Comparison of ENCODE assay signal across 8 cellular contexts in genomic region chr1:226063362-226064167, GRCh38. TPM values are rescaled to one million over a fixed set of nuclear protein-coding genes. Genes with fewer than 3 reads are reported as not detected.
DNase-seq lines count a peak whose midpoint lies in the region; ATAC-seq and TF ChIP-seq lines count a peak whose summit lies in the region.

No MANE protein-coding gene starts in this region.

- H3K4me3 ChIP-seq in MM.1S (ENCODE audit: low read length) (peak overlapping the region; percentile 81), lower lobe of right lung (peak overlapping the region; percentile 73)

- H3K4me1 ChIP-seq in MM.1S (ENCODE audit: low read length) (peaks cover 20% of the 10 kb centered on the region), lower lobe of right lung (peaks cover 57% of the 10 kb centered on the region)

- H3K4me2 ChIP-seq in MM.1S (ENCODE audit: low read depth, low read length) = peak overlapping the region; percentile 45; the same call in 1 of the 2 replicates

- no peak for TF ChIP-seq CTCF in MM.1S (IDR thresholded peaks at IDR 0.05; ENCODE audit: low read length)
- no peak for TF ChIP-seq CTCF in lower lobe of right lung (IDR thresholded peaks at IDR 0.05)

- peak; percentile 7 for ATAC-seq in GM21619 (IDR thresholded peaks at IDR 0.05; ENCODE audit: unreplicated experiment)
- peak in 1 of 2 donors; percentile 4 for ATAC-seq in lower lobe of right lung
- no peak for ATAC-seq in GM18870 (IDR thresholded peaks at IDR 0.05; ENCODE audit: unreplicated experiment)

- intact Hi-C loops in lower lobe of right lung (cut with DNase I) = loop anchor here (5.0 kb wide), 1 partner anchor 61 kb away; no protein-coding TSS in a partner anchor

- H3K9ac ChIP-seq in MM.1S (ENCODE audit: low read length) = peak overlapping the region; percentile 94

- H3K27ac ChIP-seq in MM.1S (ENCODE audit: low read length) = peak overlapping the region; percentile 94
- peak overlapping the region; percentile 99 for H3K27ac ChIP-seq in lower lobe of right lung

- no peaks in the 10 kb centered on the region for H3K9me2 ChIP-seq in MM.1S (replicated peaks; ENCODE audit: insufficient read depth, low read length)

- H3F3A ChIP-seq in MM.1S (ENCODE audit: insufficient read depth, low read length) = peaks cover 38% of the 10 kb centered on the region

- H3K9me3 ChIP-seq in MM.1S (replicated peaks; ENCODE audit: insufficient read depth, low read length) = no peaks in the 10 kb centered on the region
- no peaks in the 10 kb centered on the region for H3K9me3 ChIP-seq in lower lobe of right lung

- H3K36me3 ChIP-seq in MM.1S (replicated peaks; ENCODE audit: insufficient read depth, low read length) (peaks cover 28% of the 10 kb centered on the region), lower lobe of right lung (peaks cover 42% of the 10 kb centered on the region)

- 0 out of 2 replicates have a peak overlapping the region, but pooled peaks have one; percentile 0 for H2AFZ ChIP-seq in MM.1S (ENCODE audit: low read length)

- no peaks in the 10 kb centered on the region for H3K27me3 ChIP-seq in MM.1S (replicated peaks; ENCODE audit: insufficient read depth, low read length)
- no peaks in the 10 kb centered on the region for H3K27me3 ChIP-seq in lower lobe of right lung (ENCODE audit: low read depth)

- DNase-seq in ELF-1 (ENCODE audit: low read depth, low spot score) = peak; percentile 73
- DNase-seq in MM.1S = peak; percentile 73
- peak; percentile 57 for DNase-seq in activated CD4-positive, alpha-beta T cell treated with anti-CD3 and anti-CD28 coated beads for 48 hours
- peak; percentile 62 for DNase-seq in dermis blood vessel endothelial cell
- DNase-seq in lower lobe of right lung = peak; percentile 53
- DNase-seq in stimulated activated CD8-positive, alpha-beta memory T cell treated with anti-CD3 and anti-CD28 coated beads, Interleukin-2, amount 100 ng/mL, for 1 hour (ENCODE audit: low read depth in 2 of 2) = peak; percentile 10 to 22

- H4K20me1 ChIP-seq in MM.1S (ENCODE audit: insufficient read depth, low read length) = peaks cover 49% of the 10 kb centered on the region

- H3K79me2 ChIP-seq in MM.1S (ENCODE audit: low read length) = peaks cover 69% of the 10 kb centered on the region

RNA-seq across cellular contexts. Expression of gene H3-3A, which starts 1.0 kb away (rescaled TPM):
- total RNA-seq in dermis blood vessel endothelial cell (205 and 269 TPM in 2 replicates), lower lobe of right lung (504 TPM)

Comparison
In these comparisons a context has a peak if more than half of its experiments do, and no peak if none do; other contexts are left out.
1. DNase-seq: peak in every context shown above with its lines; median percentile 73 in ELF-1; 73 in MM.1S; 62 in dermis blood vessel endothelial cell; 57 in activated CD4-positive, alpha-beta T cell treated with anti-CD3 and anti-CD28 coated beads for 48 hours; 53 in lower lobe of right lung; 16 in stimulated activated CD8-positive, alpha-beta memory T cell treated with anti-CD3 and anti-CD28 coated beads, Interleukin-2, amount 100 ng/mL, for 1 hour.